In the genomic region with DNA sequence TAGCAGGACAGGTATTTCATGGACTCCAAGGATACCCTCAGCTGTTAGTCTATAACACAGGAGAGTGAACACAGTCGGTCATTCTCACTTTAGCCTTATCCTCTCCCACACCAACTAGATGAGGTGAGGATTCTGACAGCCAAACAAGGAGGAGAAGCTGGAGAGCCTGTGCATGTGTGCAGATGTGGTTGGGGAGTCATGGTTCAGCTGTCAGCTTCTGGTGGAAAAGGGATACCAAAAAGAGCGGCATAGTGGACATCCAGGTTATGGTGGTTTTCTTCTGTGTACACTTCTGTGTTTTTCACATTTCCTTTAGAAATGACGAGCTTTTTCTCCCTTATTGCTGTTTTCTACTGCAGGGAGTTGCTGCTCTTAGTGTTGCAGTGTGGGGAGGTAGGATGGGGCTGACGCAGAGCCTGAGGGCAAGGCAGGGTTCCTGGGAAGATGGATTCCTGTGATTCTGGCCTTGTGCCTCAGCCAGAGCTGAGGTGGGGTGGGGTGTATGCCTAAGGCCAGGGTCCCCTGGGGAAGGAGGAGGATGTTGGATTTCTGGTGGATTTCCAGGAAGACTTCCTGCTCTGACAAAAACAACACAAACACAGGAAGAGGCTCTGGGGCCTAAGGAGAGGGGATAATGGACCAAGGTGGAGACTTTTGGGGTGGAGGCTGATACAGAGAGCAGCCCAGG, we compare ENCODE assay signal across 14 cellular contexts. TPM values are rescaled to one million over a fixed set of nuclear protein-coding genes. Genes with fewer than 3 reads are reported as not detected.
DNase-seq lines count a peak whose midpoint lies in the region; ATAC-seq, FAIRE-seq and TF ChIP-seq lines count a peak whose summit lies in the region.
"Had no signal": no experiment of that assay in that cellular context is flagged by ENCODE, and none has a peak within 500 bp of the region (broad histone marks: within the 10 kb centered on the region; RNA-seq: fewer than 3 reads in every experiment).

No MANE protein-coding gene starts in this region.

- peaks cover 0 to 35% (median 0%) of the 10 kb centered on the region in 3 experiments for H3K27me3 ChIP-seq in neuronal stem cell (ENCODE audit: control insufficient read depth in 3 of 3, insufficient read depth in 3 of 3, low read depth in 1 of 3, low read length in 3 of 3)
- H3K27me3 ChIP-seq: adrenal gland had no signal

- H3K4me3 ChIP-seq in A549 (no peak overlapping the region), neuronal stem cell (ENCODE audit: low read length in 2 of 2) (no peak overlapping the region)
- H3K4me3 ChIP-seq: adrenal gland had no signal

- H3K23ac ChIP-seq in neuronal stem cell (ENCODE audit: low read depth, low read length, poor library complexity) = no peak overlapping the region

- no peak overlapping the region for H4K8ac ChIP-seq in neuronal stem cell (ENCODE audit: low read depth, low read length)

- POLR2A ChIA-PET in A549 (lab: Yijun Ruan, JAX) = no interaction called here

- H3K4me2 ChIP-seq in A549 (no peak overlapping the region), neuronal stem cell (ENCODE audit: insufficient read depth, low read length, poor library complexity, severe bottlenecking) (no peak overlapping the region)

- H3K36me3 ChIP-seq in neuronal stem cell (replicated peaks in 1 of 2; ENCODE audit: control insufficient read depth in 2 of 2, insufficient read depth in 2 of 2, low read length in 2 of 2) = no peaks in the 10 kb centered on the region
- H3K36me3 ChIP-seq: adrenal gland had no signal

- no peak for TF ChIP-seq RAD21 in A549 (conservative IDR thresholded peaks at IDR 0.05 in 1 of 2, IDR thresholded peaks at IDR 0.05 in 1 of 2)

- TF ChIP-seq CTCF in A549 (IDR thresholded peaks at IDR 0.05) = no peak

- H3K14ac ChIP-seq in neuronal stem cell (ENCODE audit: low read length) = no peak overlapping the region

- CTCF ChIA-PET in A549 (lab: Yijun Ruan, JAX) = interaction anchor here (0.8 to 31.6 kb wide), 7 partner anchors 9 to 89 kb away, joined by 3 to 936 read pairs (median 3); a partner anchor contains a TSS

- no peak overlapping the region for H2BK120ac ChIP-seq in neuronal stem cell (ENCODE audit: low read depth, low read length)

- no peaks in the 10 kb centered on the region for H3K9me3 ChIP-seq in A549
- no peaks in the 10 kb centered on the region for H3K9me3 ChIP-seq in neuronal stem cell (replicated peaks in 1 of 2; ENCODE audit: control insufficient read depth in 2 of 2, insufficient read depth in 1 of 2, low read depth in 1 of 2, low read length in 2 of 2)
- H3K9me3 ChIP-seq: adrenal gland had no signal

- peak overlapping the region; percentile 62 for H2AFZ ChIP-seq in neuronal stem cell (ENCODE audit: low read length)

- no peaks in the 10 kb centered on the region for H3K79me1 ChIP-seq in neuronal stem cell (ENCODE audit: low read depth, low read length)

- TF ChIP-seq EP300 in A549 (IDR thresholded peaks at IDR 0.05) = no peak

- FAIRE-seq in A549 (lab: Jason Lieb, UNC) = no peak
- FAIRE-seq in GM12891 (lab: Jason Lieb, UNC) = no peak
- FAIRE-seq: HTR-8/SVneo, small intestine had no signal

- peak overlapping the region; percentile 19 to 86; a peak in 4 of 6 replicates for H3K27ac ChIP-seq in A549
- no peak overlapping the region for H3K27ac ChIP-seq in neuronal stem cell (replicated peaks; ENCODE audit: low read length)

- H3K4ac ChIP-seq in neuronal stem cell (ENCODE audit: low read length) = no peak overlapping the region

- H2BK5ac ChIP-seq in neuronal stem cell (ENCODE audit: low read length) = no peak overlapping the region

- H3K4me1 ChIP-seq in A549 (peaks cover 32% of the 10 kb centered on the region), neuronal stem cell (ENCODE audit: control insufficient read depth in 2 of 2, insufficient read depth in 1 of 2, low read depth in 1 of 2, low read length in 2 of 2) (peaks cover 8% of the 10 kb centered on the region in 2 donors)

- H2BK15ac ChIP-seq in neuronal stem cell (ENCODE audit: low read length) = peak overlapping the region; percentile 6

- TF ChIP-seq POLR2A in A549 (IDR thresholded peaks at IDR 0.05; ENCODE audit: low read length) = no peak
- TF ChIP-seq POLR2A in GM12891 (IDR thresholded peaks at IDR 0.05; ENCODE audit: low read depth, low read length) = no peak

- no peak overlapping the region for H3K18ac ChIP-seq in neuronal stem cell (ENCODE audit: low read length)

- no peak for ATAC-seq in A549
- ATAC-seq in HG02759 (IDR thresholded peaks at IDR 0.05; ENCODE audit: unreplicated experiment) = no peak
- ATAC-seq in GM18870 (IDR thresholded peaks at IDR 0.05; ENCODE audit: unreplicated experiment) = no peak

- H2AK5ac ChIP-seq in neuronal stem cell (ENCODE audit: low read depth, low read length) = no peak overlapping the region

- H4K91ac ChIP-seq in neuronal stem cell (ENCODE audit: low read depth, low read length, poor library complexity) = no peak overlapping the region

- DNase-seq in A549 (ENCODE audit: low read depth in 1 of 2, low spot score in 1 of 2) = no peak
- peak; percentile 15 for DNase-seq in RPMI7951 (ENCODE audit: low read depth)
- peak; percentile 20 for DNase-seq in fibroblast of gingiva (ENCODE audit: low read depth)
- DNase-seq in neuronal stem cell (ENCODE audit: low spot score) = no peak
- DNase-seq in amygdala (lab: John Stamatoyannopoulos, UW) = no peak
- DNase-seq in GM12891 (ENCODE audit: insufficient read length, low spot score) = no peak
- DNase-seq: effector CD8-positive, alpha-beta T cell; HCEC 1CT; NCI-H524; small intestine had no signal

- H3K9ac ChIP-seq in neuronal stem cell (ENCODE audit: low read depth, low read length, poor library complexity) = no peak overlapping the region

- 88% methylated on average over 4 of the region's 4 CpGs for WGBS in A549 (ENCODE audit: missing lambda C conversion rate)
- WGBS in neuronal stem cell (ENCODE audit: extremely low coverage in 2 of 2, insufficient read length in 2 of 2, insufficient replicate concordance in 1 of 2), 2 donors = no CpG with 5 or more reads among the region's 4 CpGs

- H2BK12ac ChIP-seq in neuronal stem cell (ENCODE audit: low read length) = no peak overlapping the region

TF ChIP-seq in A549, 52 proteins besides CTCF, POLR2A, EP300 and RAD21 (continues in another document):
- TF ChIP-seq ZNF302 (CRISPR knock-in tag; IDR thresholded peaks at IDR 0.05) (no peak), NR3C1 (IDR thresholded peaks at IDR 0.05) (no peak), CBX2 (IDR thresholded peaks at IDR 0.05; ENCODE audit: borderline replicate concordance, low read depth) (no peak), MAZ (IDR thresholded peaks at IDR 0.05; ENCODE audit: borderline replicate concordance, low read depth, low read length) (no peak), ZC3H11A (IDR thresholded peaks at IDR 0.05) (no peak), KDM1A (IDR thresholded peaks at IDR 0.05; ENCODE audit: low read depth) (no peak), EHMT2 (IDR thresholded peaks at IDR 0.05; ENCODE audit: low read depth) (no peak), EHF (CRISPR knock-in tag; IDR thresholded peaks at IDR 0.05) (no peak), TP53 (CRISPR knock-in tag; IDR thresholded peaks at IDR 0.05) (no peak), RNF2 (IDR thresholded peaks at IDR 0.05; ENCODE audit: borderline replicate concordance, low read depth) (no peak), RFX5 (IDR thresholded peaks at IDR 0.05) (no peak)
- TF ChIP-seq, protein P1, sequence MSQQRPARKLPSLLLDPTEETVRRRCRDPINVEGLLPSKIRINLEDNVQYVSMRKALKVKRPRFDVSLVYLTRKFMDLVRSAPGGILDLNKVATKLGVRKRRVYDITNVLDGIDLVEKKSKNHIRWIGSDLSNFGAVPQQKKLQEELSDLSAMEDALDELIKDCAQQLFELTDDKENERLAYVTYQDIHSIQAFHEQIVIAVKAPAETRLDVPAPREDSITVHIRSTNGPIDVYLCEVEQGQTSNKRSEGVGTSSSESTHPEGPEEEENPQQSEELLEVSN (IDR thresholded peaks at IDR 0.05; ENCODE audit: borderline replicate concordance, low read depth) = no peak

TF ChIP-seq in GM12891, 5 proteins besides CTCF, POLR2A, EP300 and RAD21:
- TF ChIP-seq POU2F2 (IDR thresholded peaks at IDR 0.05; ENCODE audit: low read depth, low read length) (no peak), PAX5 (IDR thresholded peaks at IDR 0.05; ENCODE audit: insufficient read depth, low read length, severe bottlenecking) (no peak), POLR2AphosphoS5 (IDR thresholded peaks at IDR 0.05; ENCODE audit: low read depth, low read length) (no peak), TAF1 (IDR thresholded peaks at IDR 0.05; ENCODE audit: low read depth, low read length) (no peak), SPI1 (IDR thresholded peaks at IDR 0.05; ENCODE audit: low read depth, low read length) (no peak)

RNA-seq across cellular contexts. Expression of a gene that starts 26.5 kb away (rescaled TPM):
- polyA plus RNA-seq in A549 (2011; rRNA removed) (75.8 and 84.3 TPM in 2 replicates), A549 (2017; fragmentation: RNase III; extraction: RNeasy Plus Mini Kit Qiagen cat#74134 plus additional on column Dnase treatment) (82.6 to 88.3 TPM (median 87.2 TPM) in 3 replicates)
- polyA plus RNA-seq in A549 (2012; cell fraction: cytosol; rRNA removed) = 78.1 and 96.1 TPM in 2 replicates
- 128 and 152 TPM in 2 replicates for polyA plus RNA-seq in A549 (2012; cell fraction: nucleus; rRNA removed)
- 47.2 and 50.6 TPM in 2 replicates for polyA minus RNA-seq in A549 (2011; rRNA and poly(A)+ RNA removed)
- total RNA-seq in RPMI7951 (2014; rRNA removed; shearing (Covaris generic)) = 173 and 188 TPM in 2 replicates
- polyA plus RNA-seq in neuronal stem cell (2013, experiment 1 of 2) = 8.0 TPM
- 7.7 TPM for polyA plus RNA-seq in neuronal stem cell (2013, experiment 2 of 2)
- polyA plus RNA-seq in GM12891 (2012; ENCODE audit: low read depth, missing spikeins) = 0.73 TPM

Comparison
In these comparisons a context has a peak if more than half of its experiments do, and no peak if none do; other contexts are left out.
1. DNase-seq: peak in RPMI7951 (single experiment) and fibroblast of gingiva (single experiment); none in A549 (0 of 2), neuronal stem cell (single experiment), amygdala (0 of 56) and GM12891 (single experiment).